Comparison of ENCODE assay signal across 22 cellular contexts in genomic region chr2:64681479-64681967, GRCh38. TPM values are rescaled to one million over a fixed set of nuclear protein-coding genes. Genes with fewer than 3 reads are reported as not detected.
DNase-seq lines count a peak whose midpoint lies in the region; ATAC-seq, FAIRE-seq and TF ChIP-seq lines count a peak whose summit lies in the region.
"Had no signal": no experiment of that assay in that cellular context is flagged by ENCODE, and none has a peak within 500 bp of the region (broad histone marks: within the 10 kb centered on the region; RNA-seq: fewer than 3 reads in every experiment).

No MANE protein-coding gene starts in this region.

- no peaks in the 10 kb centered on the region for H3K9me3 ChIP-seq in GM12878 (replicated peaks; ENCODE audit: control insufficient read depth, insufficient read depth, low read length)
- H3K9me3 ChIP-seq: tibial nerve had no signal

- peak; percentile 76 for ATAC-seq in GM12878
- ATAC-seq in stimulated activated naive B cell treated with anti-CD40 and anti-IgM and Interleukin-4, amounts not matched to agents 10 μg/mL and 1 μg/mL and 100 μg/mL, for 72 hours (replicated peaks): peak; percentile 84 to 89
- no peak for ATAC-seq in GM18873 (IDR thresholded peaks at IDR 0.05; ENCODE audit: low FRiP score, unreplicated experiment)
- ATAC-seq: left cardiac atrium, T-helper 17 cell had no signal

- peak overlapping the region; percentile 65 for H3K4me2 ChIP-seq in GM12878 (ENCODE audit: control insufficient read depth, insufficient read depth)

- FAIRE-seq in GM18507 (lab: Jason Lieb, UNC) (peak; percentile 50), GM12878 (lab: Jason Lieb, UNC) (no peak)

- no peaks in the 10 kb centered on the region for H4K20me1 ChIP-seq in GM12878 (ENCODE audit: control insufficient read depth, insufficient read depth)

- no peak for TF ChIP-seq EP300 in GM12878 (IDR thresholded peaks at IDR 0.05; ENCODE audit: borderline replicate concordance in 1 of 2, control insufficient read depth in 1 of 2, low read depth in 2 of 2, low read length in 2 of 2)

- H3K4me3 Mint-ChIP-seq in stimulated activated naive B cell treated with anti-CD40 and anti-IgM and Interleukin-4, amounts not matched to agents 10 μg/mL and 1 μg/mL and 100 μg/mL, for 72 hours: peak overlapping the region; percentile 9 to 18
- H3K4me3 Mint-ChIP-seq: mesothelial cell of epicardium; stimulated activated naive CD8-positive, alpha-beta T cell treated with anti-CD3 and anti-CD28 coated beads, Interleukin-15, Interleukin-2, amounts not matched to agents 100 ng/mL and 50 ng/mL, for 24 hours; T-helper 17 cell had no signal

- RAD21 ChIA-PET in GM12878 (lab: Charles Lee; ENCODE audit: unreplicated experiment): interaction anchor here (0.8 to 2.2 kb wide), 7 partner anchors 20 to 69 kb away, joined by 3 to 8 read pairs (median 4); no protein-coding TSS in a partner anchor

- peaks cover 18 to 57% of the 10 kb centered on the region in 2 donors for H3K4me1 Mint-ChIP-seq in stimulated activated naive B cell treated with anti-CD40 and anti-IgM and Interleukin-4, amounts not matched to agents 10 μg/mL and 1 μg/mL and 100 μg/mL, for 72 hours

- no peak for TF ChIP-seq CTCF in GM12878 (IDR thresholded peaks at IDR 0.05 in 2 of 3, conservative IDR thresholded peaks at IDR 0.05 in 1 of 3; ENCODE audit: control insufficient read depth in 2 of 3, extremely low read depth in 1 of 3, insufficient read depth in 1 of 3, low read depth in 3 of 3, low read length in 3 of 3)

- no peaks in the 10 kb centered on the region; the same call in 1 of the 2 replicates for H3K79me2 ChIP-seq in GM12878 (ENCODE audit: control insufficient read depth, insufficient read depth, low read length)

- no peak overlapping the region; the same call in 1 of the 2 replicates for H3K27ac ChIP-seq in GM12878 (ENCODE audit: control insufficient read depth, insufficient read depth)
- H3K27ac ChIP-seq: coronary artery, tibial nerve, VCaP had no signal

- in situ Hi-C loops in GM12878 (cut with MboI): no loop called here

- POLR2A ChIA-PET in GM12878 (lab: Charles Lee): interaction anchor here (1.2 to 1.4 kb wide), 2 partner anchors 17 to 31 kb away, joined by 4 to 6 read pairs; no protein-coding TSS in a partner anchor

- TF ChIP-seq POLR2A in GM12878 (IDR thresholded peaks at IDR 0.05; ENCODE audit: low read depth, low read length): no peak

- peak overlapping the region; percentile 52; the same call in 1 of the 2 replicates for H2AFZ ChIP-seq in GM12878 (ENCODE audit: control insufficient read depth, low read depth, low read length)

- H3K4me3 ChIP-seq in GM12878: no peak overlapping the region
- H3K4me3 ChIP-seq: coronary artery, tibial nerve had no signal

- no peak overlapping the region for H3K9ac ChIP-seq in GM12878 (ENCODE audit: control insufficient read depth, insufficient read depth, low read length)

- H3K27ac Mint-ChIP-seq in stimulated activated naive B cell treated with anti-CD40 and anti-IgM and Interleukin-4, amounts not matched to agents 10 μg/mL and 1 μg/mL and 100 μg/mL, for 72 hours: peak overlapping the region; percentile 21
- H3K27ac Mint-ChIP-seq: mesothelial cell of epicardium, T-helper 17 cell had no signal

- intact Hi-C loops in GM12878 (cut with micrococcal nuclease; ENCODE audit: unreplicated experiment): no loop called here

- H3K36me3 ChIP-seq in GM12878 (ENCODE audit: control insufficient read depth in 2 of 2, insufficient read depth in 2 of 2, low read length in 1 of 2): 0 out of 4 replicates have a peak, but pooled peaks cover 1% of the 10 kb centered on the region in 2 experiments
- H3K36me3 ChIP-seq: tibial nerve had no signal

- WGBS in GM12878 (ENCODE audit: insufficient coverage, insufficient replicate concordance, low lambda C conversion rate, missing lambda C conversion rate): 13% methylated on average over 2 of the region's 2 CpGs

- no peak for DNase-seq in GM18507 (ENCODE audit: extremely low spot score, insufficient read length, low read depth)
- peak; percentile 32 for DNase-seq in MV-4-11 (lab: John Stamatoyannopoulos, UW)
- no peak for DNase-seq in GM12878 (ENCODE audit: low read depth, low spot score)
- no peak for DNase-seq in stimulated activated naive B cell treated with anti-CD40 and anti-IgM and Interleukin-4, amounts not matched to agents 10 μg/mL and 1 μg/mL and 100 μg/mL, for 72 hours
- DNase-seq in stimulated activated naive CD4-positive, alpha-beta T cell (lab: John Stamatoyannopoulos, UW): no peak
- no peak for DNase-seq in HuH-7 (ENCODE audit: low spot score)
- DNase-seq: activated CD4-positive, alpha-beta T cell treated with anti-CD3 and anti-CD28 coated beads, Interleukin-2, amount 50 U/mL, for 1 hour; activated CD8-positive, alpha-beta memory T cell treated with anti-CD3 and anti-CD28 coated beads, Interleukin-2, amount 50 U/mL, for 48 hours; activated effector memory CD4-positive, alpha-beta T cell treated with Interleukin-2 at 50 U/mL for 16 hours; EL; left cardiac atrium; NCI-H1105 treated with DMSO at 0.1 percent for 48 hours; NCI-H2081 treated with DMSO at 0.1 percent for 48 hours; NCI-H524; stimulated activated CD4-positive, alpha-beta T cell treated with anti-CD3 and anti-CD28 coated beads, Interleukin-1b, Interleukin-23, amount 100 ng/mL, for 48 hours; T-helper 17 cell had no signal

- H3K9me3 Mint-ChIP-seq in stimulated activated naive B cell treated with anti-CD40 and anti-IgM and Interleukin-4, amounts not matched to agents 10 μg/mL and 1 μg/mL and 100 μg/mL, for 72 hours: peaks cover 3 to 5% of the 10 kb centered on the region in 2 donors
- H3K9me3 Mint-ChIP-seq: stimulated activated naive CD8-positive, alpha-beta T cell treated with anti-CD3 and anti-CD28 coated beads, Interleukin-15, Interleukin-2, amounts not matched to agents 100 ng/mL and 50 ng/mL, for 24 hours had no signal

- H3K27me3 Mint-ChIP-seq in stimulated activated naive B cell treated with anti-CD40 and anti-IgM and Interleukin-4, amounts not matched to agents 10 μg/mL and 1 μg/mL and 100 μg/mL, for 72 hours: no peaks in the 10 kb centered on the region
- H3K27me3 Mint-ChIP-seq: stimulated activated naive CD8-positive, alpha-beta T cell treated with anti-CD3 and anti-CD28 coated beads, Interleukin-15, Interleukin-2, amounts not matched to agents 100 ng/mL and 50 ng/mL, for 24 hours; T-helper 17 cell had no signal

- peaks cover 2 to 6% of the 10 kb centered on the region in 2 donors for H3K36me3 Mint-ChIP-seq in stimulated activated naive B cell treated with anti-CD40 and anti-IgM and Interleukin-4, amounts not matched to agents 10 μg/mL and 1 μg/mL and 100 μg/mL, for 72 hours
- H3K36me3 Mint-ChIP-seq: mesothelial cell of epicardium had no signal

- CTCF ChIA-PET in GM12878 (lab: Yijun Ruan, JAX): interaction anchor here (1.9 kb wide), 1 partner anchor 15 kb away, joined by 5 read pairs; no protein-coding TSS in a partner anchor

- SMC1A ChIA-PET in GM12878 (lab: Charles Lee; ENCODE audit: uncharacterized antibody, unreplicated experiment): interaction anchor here (0.6 to 8.5 kb wide), 8 partner anchors 8 to 46 kb away, joined by 3 to 52 read pairs (median 6); no protein-coding TSS in a partner anchor

- TF ChIP-seq RAD21 in GM12878 (IDR thresholded peaks at IDR 0.05; ENCODE audit: insufficient read depth, low read depth, low read length): no peak

- H3K4me1 ChIP-seq in GM12878 (ENCODE audit: control insufficient read depth, insufficient read depth, low read length): peaks cover 15% of the 10 kb centered on the region

- no peaks in the 10 kb centered on the region for H3K27me3 ChIP-seq in GM12878 (replicated peaks in 1 of 2; ENCODE audit: control insufficient read depth in 2 of 2, insufficient read depth in 2 of 2, low read length in 1 of 2)
- H3K27me3 ChIP-seq: tibial nerve had no signal

- no TSS peak for BruUV-seq in GM12878 (replicated peaks; lab: Mats Ljungman, UMichigan)

TF ChIP-seq in GM12878, 131 proteins besides CTCF, POLR2A, EP300 and RAD21 (continues in another document):
- TF ChIP-seq MXI1 (IDR thresholded peaks at IDR 0.05; ENCODE audit: low read depth, low read length): no peak
- TF ChIP-seq, protein P1, sequence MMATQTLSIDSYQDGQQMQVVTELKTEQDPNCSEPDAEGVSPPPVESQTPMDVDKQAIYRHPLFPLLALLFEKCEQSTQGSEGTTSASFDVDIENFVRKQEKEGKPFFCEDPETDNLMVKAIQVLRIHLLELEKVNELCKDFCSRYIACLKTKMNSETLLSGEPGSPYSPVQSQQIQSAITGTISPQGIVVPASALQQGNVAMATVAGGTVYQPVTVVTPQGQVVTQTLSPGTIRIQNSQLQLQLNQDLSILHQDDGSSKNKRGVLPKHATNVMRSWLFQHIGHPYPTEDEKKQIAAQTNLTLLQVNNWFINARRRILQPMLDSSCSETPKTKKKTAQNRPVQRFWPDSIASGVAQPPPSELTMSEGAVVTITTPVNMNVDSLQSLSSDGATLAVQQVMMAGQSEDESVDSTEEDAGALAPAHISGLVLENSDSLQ (IDR thresholded peaks at IDR 0.05): peak; percentile 55; the same call in 1 of the 2 replicates

RNA-seq across cellular contexts. Expression of gene SERTAD2, which starts 27.8 kb away (rescaled TPM):
- 31.9 and 37.0 TPM in 2 replicates for total RNA-seq in GM12878 (2013; cell fraction: nucleolus; rRNA removed)
- total RNA-seq in GM12878 (2014; rRNA removed): 11.5 and 14.4 TPM in 2 replicates
- total RNA-seq in GM12878 (2014; rRNA removed; fragmentation: Illumina TruSeq; extraction: Trizol): 12.0 and 12.5 TPM in 2 replicates
- total RNA-seq in GM12878 (2021): 27.8 and 28.5 TPM in 2 replicates
- polyA plus RNA-seq in GM12878 (2011; ENCODE audit: low read depth): 27.5 TPM
- polyA plus RNA-seq in GM12878 (2011; rRNA removed): 22.5 and 23.5 TPM in 2 replicates
- polyA plus RNA-seq in GM12878 (2011; cell fraction: cytosol; rRNA removed): 27.5 and 27.6 TPM in 2 replicates
- 30.6 and 44.1 TPM in 2 replicates for polyA plus RNA-seq in GM12878 (2011; cell fraction: nucleus; rRNA removed)
- polyA plus RNA-seq in GM12878 (2012): 19.6 and 29.4 TPM in 2 replicates
- polyA plus RNA-seq in GM12878 (2014; fragmentation: Illumina TruSeq; extraction: Trizol): 24.8 and 25.0 TPM in 2 replicates
- polyA plus RNA-seq in GM12878 (2014; fragmentation: Nextera tagmentation; extraction: Ambion mirVana): 1 to 10 TPM; 7.9 TPM
- 28.6 and 28.7 TPM in 2 replicates for polyA plus RNA-seq in GM12878 (2014; rRNA removed)
- polyA plus RNA-seq in GM12878 (2016; fragmentation: Nextera tagmentation; extraction: Ambion mirVana): 10 to 100 TPM; 19.4 to 20.8 TPM
- polyA minus RNA-seq in GM12878 (2011; rRNA and poly(A)+ RNA removed): 30.0 and 30.9 TPM in 2 replicates
- polyA minus RNA-seq in GM12878 (2011; cell fraction: cytosol; rRNA and poly(A)+ RNA removed): 20.3 and 32.3 TPM in 2 replicates
- polyA minus RNA-seq in GM12878 (2011; cell fraction: nucleus; rRNA and poly(A)+ RNA removed): 59.5 and 130 TPM in 2 replicates
